31 cellular contexts compared by ENCODE assay signal in genomic region chr14:29803045-29803444, GRCh38.
"Had no signal": no experiment of that assay in that cellular context is flagged by ENCODE, and none has a peak within 500 bp of the region (broad histone marks: within the 10 kb centered on the region; RNA-seq: fewer than 3 reads in every experiment).

No MANE protein-coding gene starts in this region.

- DNase-seq: activated CD4-positive, alpha-beta T cell treated with anti-CD3 and anti-CD28 coated beads for 36 hours; activated CD4-positive, alpha-beta T cell treated with anti-CD3 and anti-CD28 coated beads, Interleukin-2, amount 10 ng/mL, durations not matched to agents 7 days and 5 days; activated CD4-positive, alpha-beta T cell treated with anti-CD3 and anti-CD28 coated beads, Interleukin-2, amount 50 U/mL, for 48 hours; activated CD8-positive, alpha-beta memory T cell treated with anti-CD3 and anti-CD28 coated beads, Interleukin-2, amount 50 U/mL, for 4 hours; activated CD8-positive, alpha-beta T cell treated with anti-CD3 and anti-CD28 coated beads, Interleukin-2, amount 10 ng/mL, durations not matched to agents 7 days and 5 days; activated gamma-delta T cell treated with Interleukin-2 at 50 U/mL for 16 hours; activated naive CD4-positive, alpha-beta T cell treated with anti-CD3 and anti-CD28 coated beads for 36 hours; activated T-cell treated with anti-CD3 and anti-CD28 coated beads for 4 hours; activated T-cell treated with anti-CD3 and anti-CD28 coated beads, Interleukin-2, amount 50 U/mL, for 4 hours; anterior cingulate cortex; caudate nucleus; cerebellar nuclear complex; Kasumi-1; MG63; NCI-H1092; NCI-H1436 treated with DMSO at 0.1 percent for 48 hours; NCI-H1694 treated with DMSO at 0.1 percent for 48 hours; NCI-H2029; NCI-H345; NCI-H510A; NCI-H526; NCI-H748 treated with DMSO at 0.1 percent for 48 hours; NK-92 treated with Interleukin-12 subunit alpha and Interleukin-12 subunit beta, amount 100 ng/mL, for 24 hours; PC-3; Peyer's patch; RPMI8226; SHP77 treated with DMSO at 0.1 percent for 48 hours; SK-N-SH had no signal

- H3K27ac ChIP-seq: Peyer's patch, SJSA1 had no signal

- H3K9me3 ChIP-seq: MG63, Peyer's patch, SJSA1, SK-N-SH had no signal

- H3K4me3 ChIP-seq: MG63, Peyer's patch, SJSA1 had no signal

- H3K4me2 ChIP-seq: SK-N-SH had no signal

- H3K9me2 ChIP-seq: SK-N-SH had no signal

- FAIRE-seq: bronchial epithelial cell, TTC549 had no signal

- H3K36me3 ChIP-seq: MG63, Peyer's patch, SJSA1 had no signal

- H3K27me3 ChIP-seq: MG63, Peyer's patch, SJSA1 had no signal

- H3K4me1 ChIP-seq: Peyer's patch had no signal
